10 cellular contexts compared by ENCODE assay signal in genomic region chr16:23905027-23905426, GRCh38.
A peak's percentile ranks its signal among the peaks of the same experiment; 100 is the strongest.
DNase-seq lines count a peak whose midpoint lies in the region; ATAC-seq and TF ChIP-seq lines count a peak whose summit lies in the region.
"Had no signal": no experiment of that assay in that cellular context is flagged by ENCODE, and none has a peak within 500 bp of the region (broad histone marks: within the 10 kb centered on the region; RNA-seq: fewer than 3 reads in every experiment).

No MANE protein-coding gene starts in this region.

- DNase-seq in BJ (ENCODE audit: low read depth) (peak; percentile 96), T-helper 17 cell (no peak), fibroblast of villous mesenchyme (ENCODE audit: low read depth) (peak; percentile 56), non-pigmented ciliary epithelial cell (ENCODE audit: low read depth) (peak; percentile 22), DMS153 treated with DMSO at 0.1 percent for 48 hours (lab: John Stamatoyannopoulos, UW; ENCODE audit: unreplicated experiment) (no peak), KBM-7 (no peak), WERI-Rb-1 (no peak), sciatic nerve (ENCODE audit: low spot score) (no peak)
- DNase-seq: activated naive CD4-positive, alpha-beta T cell treated with anti-CD3 and anti-CD28 coated beads, Interleukin-2, amount 50 U/mL, for 16 hours; SHP77 had no signal

- H3K4me1 Mint-ChIP-seq in T-helper 17 cell = peaks cover 65% of the 10 kb centered on the region

- no peak overlapping the region for H3K4me3 ChIP-seq in BJ (ENCODE audit: low read depth, low read length)
- no peak overlapping the region for H3K4me3 ChIP-seq in fibroblast of villous mesenchyme (ENCODE audit: low read depth, low read length)
- no peak overlapping the region for H3K4me3 ChIP-seq in WERI-Rb-1 (ENCODE audit: low read depth, low read length)

- CTCF ChIA-PET in BJ (lab: Yijun Ruan, JAX) = interaction anchor here (1.1 to 1.7 kb wide), 2 partner anchors 32 to 105 kb away, joined by 3 to 5 read pairs; no protein-coding TSS in a partner anchor

- H3K9me3 ChIP-seq in T-helper 17 cell (ENCODE audit: control insufficient read depth, low read length, poor library complexity, severe bottlenecking) (no peaks in the 10 kb centered on the region), WERI-Rb-1 (ENCODE audit: severe bottlenecking) (no peaks in the 10 kb centered on the region)

- POLR2A ChIA-PET in BJ (lab: Charles Lee) = interaction anchor here (0.6 kb wide), 1 partner anchor 45 kb away, joined by 6 read pairs; no protein-coding TSS in a partner anchor

- H3K27me3 ChIP-seq in BJ (ENCODE audit: control insufficient read depth, insufficient read depth, low read length) (no peaks in the 10 kb centered on the region), WERI-Rb-1 (ENCODE audit: insufficient read depth, low read depth, severe bottlenecking) (no peaks in the 10 kb centered on the region)

- no peaks in the 10 kb centered on the region for H3K36me3 Mint-ChIP-seq in T-helper 17 cell (ENCODE audit: low read depth)

- TF ChIP-seq CTCF in BJ (IDR thresholded peaks at IDR 0.05; ENCODE audit: insufficient read depth, low read depth, low read length) (no peak), fibroblast of villous mesenchyme (IDR thresholded peaks at IDR 0.05; ENCODE audit: insufficient read depth, low read depth, low read length) (no peak), WERI-Rb-1 (IDR thresholded peaks at IDR 0.05; ENCODE audit: low read depth, low read length) (no peak)

- peak overlapping the region; percentile 49 for H3K27ac Mint-ChIP-seq in T-helper 17 cell

- no peaks in the 10 kb centered on the region for H3K36me3 ChIP-seq in BJ (ENCODE audit: control insufficient read depth, insufficient read depth, low read length)
- H3K36me3 ChIP-seq in WERI-Rb-1 = no peaks in the 10 kb centered on the region

- intact Hi-C loops in sciatic nerve (cut with DNase I) = no loop called here

- H3K4me3 Mint-ChIP-seq in T-helper 17 cell = no peak overlapping the region

- no peaks in the 10 kb centered on the region for H3K27me3 Mint-ChIP-seq in T-helper 17 cell

- in situ Hi-C loops in KBM-7 (cut with MboI; ENCODE audit: low pct_unique_long_range_greater_than_20kb, low sequenced_read_pairs) = no loop called here

- no peak overlapping the region for H3K27ac ChIP-seq in WERI-Rb-1

- no peak for ATAC-seq in T-helper 17 cell
- no peak for ATAC-seq in sciatic nerve

Comparison
In these comparisons a context has a peak if more than half of its experiments do, and no peak if none do; other contexts are left out.
1. DNase-seq: peak in BJ (single experiment), fibroblast of villous mesenchyme (single experiment) and non-pigmented ciliary epithelial cell (single experiment); none in T-helper 17 cell (0 of 3), DMS153 treated with DMSO at 0.1 percent for 48 hours (single experiment), KBM-7 (single experiment), WERI-Rb-1 (single experiment) and sciatic nerve (single experiment).